ENCODE assay signal across 8 cellular contexts in the genomic region with DNA sequence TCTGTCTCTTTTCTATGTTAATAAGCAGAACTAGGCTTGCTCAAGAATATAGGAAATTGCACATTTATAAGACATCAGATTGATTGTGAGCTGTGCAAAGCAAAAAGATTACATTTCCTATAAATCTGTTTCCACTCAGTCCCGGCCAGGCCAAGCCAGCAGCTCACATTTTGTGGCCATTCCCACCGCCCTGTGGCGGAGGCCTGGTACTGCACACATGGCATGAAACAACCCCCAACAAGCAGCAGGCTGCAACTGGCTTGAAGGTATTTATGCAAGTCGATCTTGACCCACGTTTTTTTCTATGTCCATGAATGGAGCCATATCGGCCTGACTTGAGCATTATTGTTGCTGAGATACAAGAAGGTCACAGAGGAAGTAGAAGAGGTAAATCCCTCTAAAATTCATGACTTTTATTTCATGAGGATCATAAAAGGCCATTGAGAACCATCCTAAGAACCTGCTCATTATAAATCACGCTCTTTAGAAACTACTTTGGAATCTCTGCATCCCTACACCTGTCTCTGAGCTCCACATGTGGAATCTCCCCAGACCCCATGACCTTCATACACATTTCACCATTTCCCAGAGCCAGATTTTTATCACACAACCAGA.
DNase-seq lines count a peak whose midpoint lies in the region; ATAC-seq and TF ChIP-seq lines count a peak whose summit lies in the region.

No MANE protein-coding gene starts in this region.

- DNase-seq in AG10803 (ENCODE audit: low read depth) (peak; percentile 82), occipital lobe (lab: John Stamatoyannopoulos, UW) (peak; percentile 25), GF-D8 (lab: John Stamatoyannopoulos, UW) (no peak)
- peak; percentile 42 for DNase-seq in activated CD8-positive, alpha-beta memory T cell treated with anti-CD3 and anti-CD28 coated beads, Interleukin-2, amount 10 ng/mL, durations not matched to agents 7 days and 5 days

- TF ChIP-seq CTCF in AG10803 (conservative IDR thresholded peaks at IDR 0.05; ENCODE audit: low read length): peak; percentile 97
- TF ChIP-seq CTCF in Loucy (conservative IDR thresholded peaks at IDR 0.05; ENCODE audit: low read length): peak; percentile 76
- TF ChIP-seq CTCF in gastroesophageal sphincter (IDR thresholded peaks at IDR 0.05): peak; percentile 28 to 68 (median 56)

- no peak overlapping the region for H2AFZ ChIP-seq in Loucy (ENCODE audit: low read length)

- no peaks in the 10 kb centered on the region for H4K20me1 ChIP-seq in Loucy (ENCODE audit: insufficient read depth, low read length, poor library complexity, severe bottlenecking)

- H3K36me3 ChIP-seq in Loucy (ENCODE audit: insufficient read depth, low read length) (no peaks in the 10 kb centered on the region), gastroesophageal sphincter (no peaks in the 10 kb centered on the region)

- no peaks in the 10 kb centered on the region for H3K79me2 ChIP-seq in Loucy (ENCODE audit: insufficient read depth, low read length)

- TF ChIP-seq POLR2A in gastroesophageal sphincter (IDR thresholded peaks at IDR 0.05): no peak

- H3K27me3 ChIP-seq in Loucy (ENCODE audit: insufficient read depth, low read length, poor library complexity, severe bottlenecking): no peaks in the 10 kb centered on the region
- H3K27me3 ChIP-seq in gastroesophageal sphincter: peaks cover 20% of the 10 kb centered on the region

- H3K9ac ChIP-seq in Loucy (ENCODE audit: low read depth, low read length, poor library complexity, severe bottlenecking): no peak overlapping the region

- H3K4me3 Mint-ChIP-seq in activated CD8-positive, alpha-beta memory T cell treated with anti-CD3 and anti-CD28 coated beads, Interleukin-2, amount 10 ng/mL, durations not matched to agents 7 days and 5 days: no peak overlapping the region

- WGBS in gastroesophageal sphincter (ENCODE audit: low coverage in 1 of 2), 2 donors: 30 to 31% methylated on average over 3 to 7 of the region's 7 CpGs

- no peak overlapping the region for H3K27ac ChIP-seq in gastroesophageal sphincter

- no peaks in the 10 kb centered on the region for H3K9me3 Mint-ChIP-seq in activated CD8-positive, alpha-beta memory T cell treated with anti-CD3 and anti-CD28 coated beads, Interleukin-2, amount 10 ng/mL, durations not matched to agents 7 days and 5 days (ENCODE audit: low read depth)

- H3K9me3 ChIP-seq in Loucy (ENCODE audit: insufficient read depth, low read depth, low read length) (no peaks in the 10 kb centered on the region), gastroesophageal sphincter (no peaks in the 10 kb centered on the region)

- ATAC-seq in GM18519 (IDR thresholded peaks at IDR 0.05; ENCODE audit: low FRiP score, unreplicated experiment): peak; percentile 78
- ATAC-seq in activated CD8-positive, alpha-beta memory T cell treated with anti-CD3 and anti-CD28 coated beads, Interleukin-2, amount 10 ng/mL, durations not matched to agents 7 days and 5 days: no peak
- ATAC-seq in gastroesophageal sphincter: peak; percentile 55
- ATAC-seq in GM21447 (IDR thresholded peaks at IDR 0.05; ENCODE audit: unreplicated experiment): no peak

- H3K4me2 ChIP-seq in Loucy (ENCODE audit: low read depth, low read length, poor library complexity, severe bottlenecking): no peak overlapping the region

- H3K9me2 ChIP-seq in Loucy (replicated peaks; ENCODE audit: low read depth, low read length): no peaks in the 10 kb centered on the region

- TF ChIP-seq EP300 in gastroesophageal sphincter (IDR thresholded peaks at IDR 0.05): no peak

- no peak overlapping the region for H3K27ac Mint-ChIP-seq in activated CD8-positive, alpha-beta memory T cell treated with anti-CD3 and anti-CD28 coated beads, Interleukin-2, amount 10 ng/mL, durations not matched to agents 7 days and 5 days

- H3K4me1 ChIP-seq in Loucy (ENCODE audit: insufficient read depth, low read length, poor library complexity, severe bottlenecking) (no peaks in the 10 kb centered on the region), gastroesophageal sphincter (no peaks in the 10 kb centered on the region)

- no peak overlapping the region for H3K4me3 ChIP-seq in AG10803 (ENCODE audit: low read length)
- no peak overlapping the region for H3K4me3 ChIP-seq in Loucy (ENCODE audit: low read length, poor library complexity, severe bottlenecking)
- H3K4me3 ChIP-seq in gastroesophageal sphincter: no peak overlapping the region

- no peaks in the 10 kb centered on the region for H3K36me3 Mint-ChIP-seq in activated CD8-positive, alpha-beta memory T cell treated with anti-CD3 and anti-CD28 coated beads, Interleukin-2, amount 10 ng/mL, durations not matched to agents 7 days and 5 days

- H3K27me3 Mint-ChIP-seq in activated CD8-positive, alpha-beta memory T cell treated with anti-CD3 and anti-CD28 coated beads, Interleukin-2, amount 10 ng/mL, durations not matched to agents 7 days and 5 days: no peaks in the 10 kb centered on the region

- CTCF ChIA-PET in activated CD8-positive, alpha-beta memory T cell treated with anti-CD3 and anti-CD28 coated beads, Interleukin-2, amount 10 ng/mL, durations not matched to agents 7 days and 5 days (lab: Charles Lee): no interaction called here

- H3F3A ChIP-seq in Loucy (ENCODE audit: low read depth): no peaks in the 10 kb centered on the region

- no peaks in the 10 kb centered on the region for H3K4me1 Mint-ChIP-seq in activated CD8-positive, alpha-beta memory T cell treated with anti-CD3 and anti-CD28 coated beads, Interleukin-2, amount 10 ng/mL, durations not matched to agents 7 days and 5 days

Comparison
In these comparisons a context has a peak if more than half of its experiments do, and no peak if none do; other contexts are left out.
1. ATAC-seq: peak in GM18519 (single experiment) and gastroesophageal sphincter (single experiment); none in activated CD8-positive, alpha-beta memory T cell treated with anti-CD3 and anti-CD28 coated beads, Interleukin-2, amount 10 ng/mL, durations not matched to agents 7 days and 5 days (single experiment) and GM21447 (single experiment).
2. Peak in every context shown above with its lines, with median percentiles within 50 percentile points of each other: CTCF ChIP-seq.